ENCODE assay signal across 2 cellular contexts in genomic region chr4:8143392-8144140, GRCh38.
TF ChIP-seq lines count a peak whose summit lies in the region.

No MANE protein-coding gene starts in this region.

TF ChIP-seq in A549, 52 proteins besides CTCF, POLR2A, EP300 and RAD21:
- TF ChIP-seq ZFP36 (IDR thresholded peaks at IDR 0.05; ENCODE audit: borderline replicate concordance, partially characterized antibody) (peak; percentile 95), TFCP2L1 (CRISPR knock-in tag; IDR thresholded peaks at IDR 0.05) (no peak)

TF ChIP-seq in K562, 482 proteins besides CTCF, POLR2A, EP300 and RAD21:
- TF ChIP-seq FUS (optimal IDR thresholded peaks at IDR 0.05; ENCODE audit: low read depth, low read length), result no peak
- no peak for TF ChIP-seq MECOM (CRISPR knock-in tag; IDR thresholded peaks at IDR 0.05)
- no peak for TF ChIP-seq WHSC1 (IDR thresholded peaks at IDR 0.05; ENCODE audit: low read length)
- TF ChIP-seq KLF16 (IDR thresholded peaks at IDR 0.05), result no peak
- no peak for TF ChIP-seq CREM (IDR thresholded peaks at IDR 0.05; ENCODE audit: low read depth)
- TF ChIP-seq DNMT1 (IDR thresholded peaks at IDR 0.05), result no peak
- TF ChIP-seq PPARD (CRISPR knock-in tag; IDR thresholded peaks at IDR 0.05), result no peak
- no peak for TF ChIP-seq KAT7 (CRISPR knock-in tag; IDR thresholded peaks at IDR 0.05; ENCODE audit: borderline replicate concordance)
- TF ChIP-seq NR2C2 (CRISPR knock-in tag; IDR thresholded peaks at IDR 0.05), result no peak
- TF ChIP-seq NR2C2 (tag; IDR thresholded peaks at IDR 0.05), result no peak
- TF ChIP-seq ZNF785 (CRISPR knock-in tag; IDR thresholded peaks at IDR 0.05), result no peak
- peak; percentile 84 for TF ChIP-seq SMARCA5 (IDR thresholded peaks at IDR 0.05)
- TF ChIP-seq HNRNPL (IDR thresholded peaks at IDR 0.05; ENCODE audit: low read depth, low read length), result no peak
- no peak for TF ChIP-seq ZSCAN29 (IDR thresholded peaks at IDR 0.05)
- no peak for TF ChIP-seq CHD1 (IDR thresholded peaks at IDR 0.05; ENCODE audit: low read length)
- TF ChIP-seq SRF (CRISPR knock-in tag; IDR thresholded peaks at IDR 0.05), result no peak
- TF ChIP-seq SAP30 (IDR thresholded peaks at IDR 0.05; ENCODE audit: borderline replicate concordance, insufficient read depth, low read depth, low read length, poor library complexity, severe bottlenecking), result no peak
- no peak for TF ChIP-seq SAFB2 (IDR thresholded peaks at IDR 0.05; ENCODE audit: borderline replicate concordance, low read depth, low read length, severe bottlenecking)
- peak; percentile 21 for TF ChIP-seq GTF3C2 (IDR thresholded peaks at IDR 0.05; ENCODE audit: borderline replicate concordance, extremely low read depth, insufficient read length)
- TF ChIP-seq XRCC4 (IDR thresholded peaks at IDR 0.05; ENCODE audit: extremely low read depth, insufficient read depth, insufficient read length), result no peak
- no peak for TF ChIP-seq ARID2 (IDR thresholded peaks at IDR 0.05)
- no peak for TF ChIP-seq TRIM25 (IDR thresholded peaks at IDR 0.05; ENCODE audit: borderline replicate concordance)
- peak; percentile 84 for TF ChIP-seq ZNF436 (CRISPR knock-in tag; IDR thresholded peaks at IDR 0.05)
- no peak for TF ChIP-seq EZH2 (IDR thresholded peaks at IDR 0.05; ENCODE audit: borderline replicate concordance, low read depth, low read length)
- TF ChIP-seq RBFOX2 (IDR thresholded peaks at IDR 0.05; ENCODE audit: low read depth, low read length), result no peak
- peak; percentile 99 for TF ChIP-seq ZFP36 (IDR thresholded peaks at IDR 0.05; ENCODE audit: low read depth, low read length, partially characterized antibody)
- TF ChIP-seq HOMEZ (CRISPR knock-in tag; IDR thresholded peaks at IDR 0.05), result no peak
- TF ChIP-seq ZBTB17 (CRISPR knock-in tag; IDR thresholded peaks at IDR 0.05), result no peak
- TF ChIP-seq ZNF280B (CRISPR knock-in tag; IDR thresholded peaks at IDR 0.05), result no peak
- no peak for TF ChIP-seq ZNF699 (CRISPR knock-in tag; IDR thresholded peaks at IDR 0.05; ENCODE audit: insufficient replicate concordance)
- TF ChIP-seq FOXA1 (IDR thresholded peaks at IDR 0.05; ENCODE audit: borderline replicate concordance), result no peak
- TF ChIP-seq RBM25 (IDR thresholded peaks at IDR 0.05; ENCODE audit: low read depth, low read length, severe bottlenecking), result peak; percentile 80
